Comparison of ENCODE assay signal across 1 cellular context in the genomic region with DNA sequence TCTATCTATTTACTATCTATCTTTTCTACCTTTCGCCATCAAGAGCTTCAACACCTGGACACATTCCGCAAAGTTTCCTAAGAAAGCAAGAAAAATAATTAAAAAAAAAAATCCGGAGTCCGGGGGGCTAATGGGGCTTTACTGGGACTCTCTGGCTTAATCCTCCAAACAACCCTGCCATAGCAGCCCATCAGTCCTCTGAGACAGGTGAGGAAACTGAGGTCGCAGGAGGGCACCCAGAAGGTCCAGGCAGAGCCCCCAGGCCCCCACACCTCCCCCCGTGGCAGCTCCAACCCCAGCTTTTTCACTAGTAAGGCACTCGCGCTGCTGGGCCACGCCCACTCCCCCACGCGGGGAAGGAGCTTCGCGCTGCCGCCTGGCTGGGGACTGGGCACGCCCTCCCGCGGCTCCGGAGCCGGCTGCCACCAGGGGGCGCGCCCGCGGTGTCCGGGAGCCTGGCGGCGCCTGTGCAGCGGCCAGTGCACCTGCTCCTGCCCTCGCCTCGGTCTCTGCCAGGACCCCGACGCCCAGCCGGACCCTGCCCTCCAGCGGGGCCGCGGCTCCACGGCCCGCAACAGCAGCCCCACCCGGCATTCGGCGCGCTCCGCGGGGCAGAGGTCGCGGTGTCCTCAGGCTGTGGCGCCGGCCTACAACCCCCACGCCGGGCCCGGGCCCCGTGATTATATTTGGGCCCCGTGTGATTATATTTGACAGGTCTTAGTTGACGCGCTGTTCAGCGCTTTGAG.
TF ChIP-seq lines count a peak whose summit lies in the region.

No MANE protein-coding gene starts in this region.

TF ChIP-seq in endothelial cell of umbilical vein, 7 proteins besides CTCF, POLR2A, EP300 and RAD21 (continued from another document):
- TF ChIP-seq MAX (IDR thresholded peaks at IDR 0.05; ENCODE audit: insufficient read depth, insufficient read length) (no peak), FOS (IDR thresholded peaks at IDR 0.05; ENCODE audit: borderline replicate concordance, insufficient read depth, low read length) (no peak), MYC (IDR thresholded peaks at IDR 0.05; ENCODE audit: low read depth, low read length) (no peak), JUN (IDR thresholded peaks at IDR 0.05; ENCODE audit: borderline replicate concordance, insufficient read depth, insufficient read length, low read depth) (no peak)
